Comparison of ENCODE assay signal across 11 cellular contexts in the genomic region with DNA sequence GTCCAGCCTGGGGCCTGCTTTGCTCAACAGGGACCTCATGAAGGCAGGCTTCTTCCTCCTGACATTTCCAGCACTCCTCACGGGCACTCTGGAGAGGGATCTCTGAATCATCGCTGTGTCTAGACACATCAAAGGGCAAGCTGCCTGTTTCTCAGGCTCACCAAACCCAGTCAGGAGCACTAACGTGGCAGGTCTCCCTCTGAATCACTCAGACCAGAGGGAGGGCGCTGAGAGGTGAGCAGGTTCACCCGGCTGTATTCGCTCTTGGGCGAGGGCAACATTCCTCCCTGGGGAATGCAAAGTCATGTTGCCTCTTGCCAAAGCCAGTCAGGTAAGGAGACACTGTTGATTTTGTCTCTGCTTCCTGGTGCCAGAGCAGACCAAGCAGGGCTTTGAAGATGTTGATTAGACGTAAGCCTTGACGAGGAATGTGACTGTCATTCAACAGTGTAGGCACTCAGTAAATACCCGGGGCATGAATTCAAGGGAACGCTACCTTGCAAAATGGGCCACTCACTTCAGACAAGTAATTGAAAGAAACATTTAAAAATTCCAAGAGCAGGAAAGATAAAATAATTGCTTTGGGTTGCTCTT. TPM values are rescaled to one million over a fixed set of nuclear protein-coding genes. Genes with fewer than 3 reads are reported as not detected.
DNase-seq lines count a peak whose midpoint lies in the region; ATAC-seq, FAIRE-seq and TF ChIP-seq lines count a peak whose summit lies in the region.
"Had no signal": no experiment of that assay in that cellular context is flagged by ENCODE, and none has a peak within 500 bp of the region (broad histone marks: within the 10 kb centered on the region; RNA-seq: fewer than 3 reads in every experiment).

No MANE protein-coding gene starts in this region.

- CTCF ChIA-PET in Panc1 (lab: Charles Lee): no interaction called here

- peak overlapping the region; percentile 21 for H3K4me2 ChIP-seq in GM23248 (ENCODE audit: unreplicated experiment)

- H3K79me2 ChIP-seq in GM23248 (ENCODE audit: insufficient read depth): no peaks in the 10 kb centered on the region

- H2AFZ ChIP-seq in GM23248: no peak overlapping the region

- no peaks in the 10 kb centered on the region for H3K9me3 ChIP-seq in GM23248 (ENCODE audit: low read depth)
- H3K9me3 ChIP-seq in Panc1 (ENCODE audit: control insufficient read depth, insufficient read depth, low read depth, low read length): no peaks in the 10 kb centered on the region
- no peaks in the 10 kb centered on the region for H3K9me3 ChIP-seq in small intestine (ENCODE audit: control insufficient read depth, low read depth)
- H3K9me3 ChIP-seq: neutrophil had no signal

- POLR2A ChIA-PET in Panc1 (lab: Charles Lee): no interaction called here

- H3K9me2 ChIP-seq in GM23248 (ENCODE audit: insufficient read depth): no peaks in the 10 kb centered on the region

- peak overlapping the region; percentile 85 for H3K27ac ChIP-seq in GM23248
- H3K27ac ChIP-seq in Panc1 (ENCODE audit: low read length): peak overlapping the region; percentile 52
- peak overlapping the region in 1 of 2 donors; percentile 29 for H3K27ac ChIP-seq in small intestine (ENCODE audit: low read depth in 1 of 2, low read length in 1 of 2)
- H3K27ac ChIP-seq: neutrophil had no signal

- H3K27me3 ChIP-seq in GM23248 (replicated peaks; ENCODE audit: insufficient read depth): no peaks in the 10 kb centered on the region
- H3K27me3 ChIP-seq in Panc1 (ENCODE audit: control insufficient read depth, insufficient read depth, low read length): no peaks in the 10 kb centered on the region
- H3K27me3 ChIP-seq in small intestine (ENCODE audit: control insufficient read depth in 2 of 2, insufficient read depth in 2 of 2, low read length in 2 of 2): no peaks in the 10 kb centered on the region
- H3K27me3 ChIP-seq: neutrophil had no signal

- intact Hi-C loops in Panc1 (cut with micrococcal nuclease; ENCODE audit: unreplicated experiment): no loop called here

- H3K4me1 ChIP-seq in GM23248 (ENCODE audit: insufficient read depth): peaks cover 29% of the 10 kb centered on the region
- 0 out of 2 replicates have a peak, but pooled peaks cover 2% of the 10 kb centered on the region for H3K4me1 ChIP-seq in Panc1 (ENCODE audit: control insufficient read depth, insufficient read depth, low read length)
- H3K4me1 ChIP-seq in small intestine (ENCODE audit: control insufficient read depth in 2 of 2, insufficient read depth in 1 of 2, low read depth in 1 of 2, low read length in 1 of 2): no peaks in the 10 kb centered on the region

- in situ Hi-C loops in GM23248 (cut with MboI) (no loop called here), Panc1 (cut with HindIII; ENCODE audit: low pct_unique_long_range_greater_than_20kb, low sequenced_read_pairs) (no loop called here)

- no peaks in the 10 kb centered on the region for H4K20me1 ChIP-seq in GM23248 (ENCODE audit: insufficient read depth)

- BruUV-seq in Panc1 (replicated peaks; lab: Mats Ljungman, UMichigan): no TSS peak

- H3K9ac ChIP-seq in GM23248: peak overlapping the region; percentile 46; the same call in 1 of the 2 replicates

- no peak overlapping the region for H3K4me3 ChIP-seq in GM23248
- H3K4me3 ChIP-seq in Panc1 (ENCODE audit: low read depth in 2 of 2, low read length in 2 of 2): no peak overlapping the region
- no peak overlapping the region for H3K4me3 ChIP-seq in small intestine (ENCODE audit: low read depth in 1 of 2, low read length in 2 of 2)

- no peak for FAIRE-seq in small intestine (lab: Jason Lieb, UNC)

- no peak for TF ChIP-seq CTCF in Panc1 (IDR thresholded peaks at IDR 0.05)

- ATAC-seq in Panc1: peak; percentile 81
- ATAC-seq in HG03175 (IDR thresholded peaks at IDR 0.05; ENCODE audit: unreplicated experiment): no peak

- H3K36me3 ChIP-seq in GM23248 (ENCODE audit: low read depth) (no peaks in the 10 kb centered on the region), Panc1 (ENCODE audit: control insufficient read depth, insufficient read depth, low read length) (no peaks in the 10 kb centered on the region), small intestine (ENCODE audit: control insufficient read depth in 2 of 2, insufficient read depth in 2 of 2, low read length in 2 of 2) (no peaks in the 10 kb centered on the region)
- H3K36me3 ChIP-seq: neutrophil had no signal

- WGBS in GM23248 (ENCODE audit: low coverage in 1 of 2, low lambda C conversion rate in 2 of 2, missing lambda C conversion rate in 2 of 2), 2 experiments: 38 to 40% methylated on average over 11 of the region's 11 CpGs
- WGBS in small intestine, 3 donors: 23 to 59% (median 25%) methylated on average over 11 of the region's 11 CpGs

- DNase-seq in GM23248: peak; percentile 98
- no peak for DNase-seq in Panc1 (ENCODE audit: low read depth, low spot score)
- DNase-seq in fibroblast of the conjunctiva (ENCODE audit: low read depth): peak; percentile 38
- peak; percentile 63 for DNase-seq in small intestine
- DNase-seq in inferior parietal cortex (ENCODE audit: extremely low spot score): no peak
- DNase-seq in D341Med (ENCODE audit: low spot score): no peak
- no peak for DNase-seq in T-helper 9 cell
- DNase-seq: NCI-H748 treated with DMSO at 0.1 percent for 48 hours had no signal

- H3F3A ChIP-seq in GM23248 (ENCODE audit: insufficient read depth): peaks cover 38% of the 10 kb centered on the region

RNA-seq across cellular contexts. Expression of gene CYP24A1, which starts 50.1 kb away (rescaled TPM):
- 1.2 TPM in 1 of 2 replicates, not detected in the other for total RNA-seq in GM23248 (2014; rRNA removed; shearing (Covaris generic))
- 0.37 and 0.43 TPM in 2 replicates for polyA plus RNA-seq in GM23248 (2016; fragmentation: Nextera tagmentation; extraction: Ambion mirVana)
- 3.0 TPM for total RNA-seq in Panc1 (2021; ENCODE audit: unreplicated experiment)
- polyA plus RNA-seq in Panc1 (2012; ENCODE audit: insufficient read length): 1.5 TPM
- polyA plus RNA-seq in small intestine: under 1 TPM in 1 of 3 donors, not detected in 2; 0.03 TPM
- total RNA-seq: activated naive CD4-positive, alpha-beta T cell treated with anti-CD3 and anti-CD28 coated beads, Interleukin-2, amount 50 U/mL, for 72 hours had no signal

RNA-seq across cellular contexts. Expression of gene BCAS1, which starts 53.3 kb away (rescaled TPM):
- not detected in 2 replicates for total RNA-seq in GM23248 (2014; rRNA removed; shearing (Covaris generic))
- polyA plus RNA-seq in GM23248 (2016; fragmentation: Nextera tagmentation; extraction: Ambion mirVana) (0.38 and 0.41 TPM in 2 replicates), small intestine (10 to 100 TPM in 2 of 3 donors, 1 to 10 TPM in 1; 5.3 to 43.2 (median 18.4) TPM)
- total RNA-seq in Panc1 (2021; ENCODE audit: unreplicated experiment): 3.1 TPM
- polyA plus RNA-seq in Panc1 (2012; ENCODE audit: insufficient read length): 4.0 TPM
- total RNA-seq: activated naive CD4-positive, alpha-beta T cell treated with anti-CD3 and anti-CD28 coated beads, Interleukin-2, amount 50 U/mL, for 72 hours had no signal

Comparison
In these comparisons a context has a peak if more than half of its experiments do, and no peak if none do; other contexts are left out.
1. DNase-seq: peak in GM23248 (single experiment), fibroblast of the conjunctiva (single experiment) and small intestine (single experiment); none in Panc1 (single experiment), inferior parietal cortex (single experiment), D341Med (single experiment) and T-helper 9 cell (single experiment).